8 cellular contexts compared by ENCODE assay signal in genomic region chr9:99824378-99825157, GRCh38. TPM values are rescaled to one million over a fixed set of nuclear protein-coding genes. Genes with fewer than 3 reads are reported as not detected.
DNase-seq lines count a peak whose midpoint lies in the region; ATAC-seq and TF ChIP-seq lines count a peak whose summit lies in the region.

No MANE protein-coding gene starts in this region.

- H3K4me1 ChIP-seq in SJSA1 (replicated peaks) (peaks cover 5% of the 10 kb centered on the region), ascending aorta (peaks cover 8 to 17% of the 10 kb centered on the region in 2 donors), iPS-15b (ENCODE audit: control insufficient read depth, insufficient read depth, low read length) (peaks cover 4% of the 10 kb centered on the region)

- no peak overlapping the region for H3K9ac ChIP-seq in iPS-15b (ENCODE audit: low read depth, low read length)

- peak; percentile 15 to 25 (median 20) for DNase-seq in activated CD4-positive, CD25-positive, alpha-beta regulatory T cell (lab: John Stamatoyannopoulos, UW)
- DNase-seq in SJSA1 (ENCODE audit: low read depth in 1 of 2, low spot score in 2 of 2) (peak in 1 of 2 experiments; percentile 43), ascending aorta (ENCODE audit: low spot score in 2 of 2) (no peak), midbrain (lab: John Stamatoyannopoulos, UW) (no peak)
- peak; percentile 42 to 49 for DNase-seq in stimulated activated CD4-positive, alpha-beta T cell treated with anti-CD3 and anti-CD28 coated beads, Interleukin-15, amount 100 ng/mL, for 1 hour (ENCODE audit: low read depth in 1 of 2, low spot score in 1 of 2)

- peaks cover 1% of the 10 kb centered on the region; the same call in 1 of the 2 replicates for H3K36me3 ChIP-seq in SJSA1
- H3K36me3 ChIP-seq in ascending aorta, result no peaks in the 10 kb centered on the region
- H3K36me3 ChIP-seq in iPS-15b (ENCODE audit: control insufficient read depth, insufficient read depth, low read length), result no peaks in the 10 kb centered on the region

- intact Hi-C loops in ascending aorta (cut with DNase I), result loop anchor here (5.0 kb wide), 8 partner anchors 288 to 1902 kb away; partner anchors contain the start of genes NANS and TRMO

- H3K27me3 ChIP-seq in SJSA1 (replicated peaks) (no peaks in the 10 kb centered on the region), ascending aorta (no peaks in the 10 kb centered on the region), iPS-15b (ENCODE audit: control insufficient read depth, insufficient read depth, low read length) (peaks cover 83% of the 10 kb centered on the region)

- peak; percentile 22 to 43 (median 24) for TF ChIP-seq CTCF in ascending aorta (IDR thresholded peaks at IDR 0.05)

- H3K9me3 ChIP-seq in SJSA1 (replicated peaks) (no peaks in the 10 kb centered on the region), ascending aorta (no peaks in the 10 kb centered on the region), iPS-15b (ENCODE audit: control insufficient read depth, insufficient read depth, low read length) (no peaks in the 10 kb centered on the region)

- peak overlapping the region; percentile 96 for H3K4me3 ChIP-seq in SJSA1
- H3K4me3 ChIP-seq in ascending aorta, result peak overlapping the region; percentile 81 to 82
- H3K4me3 ChIP-seq in iPS-15b (ENCODE audit: low read depth, low read length), result peak overlapping the region; percentile 82

- no peak overlapping the region for H3K27ac ChIP-seq in SJSA1
- no peak overlapping the region for H3K27ac ChIP-seq in ascending aorta

- ATAC-seq in activated CD4-positive, CD25-positive, alpha-beta regulatory T cell treated with anti-CD3 and anti-CD28 coated beads, Interleukin-2, amount 50 U/mL, for 24 hours, result no peak
- ATAC-seq in HG02571 (IDR thresholded peaks at IDR 0.05; ENCODE audit: unreplicated experiment), result no peak

RNA-seq across cellular contexts. Expression of gene NR4A3, which starts 2.9 kb away (rescaled TPM):
- total RNA-seq in SJSA1 (2014; rRNA removed; shearing (Covaris generic)), result 0.24 TPM in 1 of 2 replicates, not detected in the other
- 21.3 TPM for total RNA-seq in ascending aorta

Comparison
In these comparisons a context has a peak if more than half of its experiments do, and no peak if none do; other contexts are left out.
1. DNase-seq: peak in activated CD4-positive, CD25-positive, alpha-beta regulatory T cell (4 of 4) and stimulated activated CD4-positive, alpha-beta T cell treated with anti-CD3 and anti-CD28 coated beads, Interleukin-15, amount 100 ng/mL, for 1 hour (2 of 2); none in ascending aorta (0 of 2) and midbrain (single experiment).
2. RNA of gene NR4A3, which starts 2.9 kb away (total RNA-seq): 21.3 TPM in ascending aorta (single experiment); 0.24 TPM in SJSA1; every median in the first group is over 10 times any median in the second.
3. Peak in every context shown above with its lines, with median percentiles within 50 percentile points of each other: H3K4me3 ChIP-seq.